Comparison of ENCODE assay signal across 1 cellular context in genomic region chr1:29177022-29177705, GRCh38.
TF ChIP-seq lines count a peak whose summit lies in the region.

No MANE protein-coding gene starts in this region.

TF ChIP-seq in IMR-90, 13 proteins besides CTCF, POLR2A, EP300 and RAD21:
- TF ChIP-seq MAZ (IDR thresholded peaks at IDR 0.05; ENCODE audit: borderline replicate concordance, low read depth, low read length): no peak
- TF ChIP-seq BHLHE40 (IDR thresholded peaks at IDR 0.05; ENCODE audit: low read depth, low read length): no peak
- TF ChIP-seq ELK1 (IDR thresholded peaks at IDR 0.05; ENCODE audit: borderline replicate concordance, low read depth, low read length): no peak
- TF ChIP-seq FOS (IDR thresholded peaks at IDR 0.05; ENCODE audit: low read depth, low read length): no peak
- no peak for TF ChIP-seq CHD1 (IDR thresholded peaks at IDR 0.05; ENCODE audit: low read depth, low read length)
- no peak for TF ChIP-seq NFE2L2 (IDR thresholded peaks at IDR 0.05; ENCODE audit: low read depth, low read length)
- no peak for TF ChIP-seq RFX5 (IDR thresholded peaks at IDR 0.05; ENCODE audit: low read depth, low read length)
- TF ChIP-seq, protein P1, sequence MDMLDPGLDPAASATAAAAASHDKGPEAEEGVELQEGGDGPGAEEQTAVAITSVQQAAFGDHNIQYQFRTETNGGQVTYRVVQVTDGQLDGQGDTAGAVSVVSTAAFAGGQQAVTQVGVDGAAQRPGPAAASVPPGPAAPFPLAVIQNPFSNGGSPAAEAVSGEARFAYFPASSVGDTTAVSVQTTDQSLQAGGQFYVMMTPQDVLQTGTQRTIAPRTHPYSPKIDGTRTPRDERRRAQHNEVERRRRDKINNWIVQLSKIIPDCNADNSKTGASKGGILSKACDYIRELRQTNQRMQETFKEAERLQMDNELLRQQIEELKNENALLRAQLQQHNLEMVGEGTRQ (IDR thresholded peaks at IDR 0.05; ENCODE audit: low read depth, low read length): no peak
- no peak for TF ChIP-seq RCOR1 (IDR thresholded peaks at IDR 0.05; ENCODE audit: insufficient replicate concordance, low read length)
- TF ChIP-seq CEBPB (IDR thresholded peaks at IDR 0.05; ENCODE audit: low read depth, low read length): no peak
- no peak for TF ChIP-seq SMC3 (IDR thresholded peaks at IDR 0.05; ENCODE audit: low read depth, low read length)
- TF ChIP-seq MAFK (IDR thresholded peaks at IDR 0.05; ENCODE audit: low read depth, low read length): no peak
- TF ChIP-seq MXI1 (IDR thresholded peaks at IDR 0.05; ENCODE audit: borderline replicate concordance, low read depth, low read length): no peak
